Comparison of ENCODE assay signal across 23 cellular contexts in the genomic region with DNA sequence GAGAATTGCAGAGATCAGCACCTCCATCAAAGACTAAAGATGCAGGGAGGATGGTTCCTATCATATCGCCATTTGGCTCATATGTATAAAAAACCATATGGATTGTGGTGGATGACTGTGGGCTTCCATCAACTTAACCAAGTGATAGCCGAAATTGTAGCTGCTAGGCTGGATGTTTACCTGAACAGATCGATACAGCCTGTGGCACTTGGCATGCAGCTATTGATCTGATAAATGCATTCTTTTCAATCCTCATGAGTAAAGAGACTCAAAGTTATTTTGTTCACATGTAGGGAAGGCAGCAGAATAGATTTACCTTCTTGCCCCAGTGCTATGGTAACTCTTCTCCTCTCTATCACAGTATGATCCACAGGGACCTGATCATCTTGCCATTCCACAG. TPM values are rescaled to one million over a fixed set of nuclear protein-coding genes. Genes with fewer than 3 reads are reported as not detected.
DNase-seq lines count a peak whose midpoint lies in the region; ATAC-seq, FAIRE-seq and TF ChIP-seq lines count a peak whose summit lies in the region.
"Had no signal": no experiment of that assay in that cellular context is flagged by ENCODE, and none has a peak within 500 bp of the region (broad histone marks: within the 10 kb centered on the region; RNA-seq: fewer than 3 reads in every experiment).

No MANE protein-coding gene starts in this region.

- POLR2A ChIA-PET in HepG2 (lab: Yijun Ruan, JAX): interaction anchor here (0.8 to 1.4 kb wide), 2 partner anchors 19 to 42 kb away, joined by 4 to 6 read pairs; a partner anchor contains a TSS
- POLR2A ChIA-PET in naive thymus-derived CD4-positive, alpha-beta T cell (lab: Charles Lee): no interaction called here
- POLR2A ChIA-PET in CD8-positive, alpha-beta memory T cell (lab: Charles Lee): no interaction called here

- TF ChIP-seq EP300 in HepG2 (IDR thresholded peaks at IDR 0.05; ENCODE audit: low read depth in 2 of 2, low read length in 2 of 2) (no peak), HepG2 (CRISPR knock-in tag; IDR thresholded peaks at IDR 0.05; ENCODE audit: borderline replicate concordance) (no peak)

- peaks cover 0 to 3% of the 10 kb centered on the region in 2 experiments; a peak in 1 of 5 replicates for H3K27me3 ChIP-seq in HepG2 (ENCODE audit: control insufficient read depth in 1 of 2, insufficient read depth in 2 of 2, low read length in 2 of 2)
- no peaks in the 10 kb centered on the region for H3K27me3 ChIP-seq in naive thymus-derived CD4-positive, alpha-beta T cell (ENCODE audit: control insufficient read depth in 2 of 2, insufficient read depth in 2 of 2, low read length in 2 of 2)
- H3K27me3 ChIP-seq in CD8-positive, alpha-beta memory T cell (ENCODE audit: insufficient read depth, low read length, poor library complexity, severe bottlenecking): no peaks in the 10 kb centered on the region
- H3K27me3 ChIP-seq: BE2C, BLaER1 had no signal

- H3K27ac ChIP-seq in HepG2 (ENCODE audit: extremely low read length, insufficient read depth, low read length): no peak overlapping the region
- no peak overlapping the region for H3K27ac ChIP-seq in naive thymus-derived CD4-positive, alpha-beta T cell (ENCODE audit: low read depth, low read length)
- H3K27ac ChIP-seq in CD8-positive, alpha-beta memory T cell (ENCODE audit: low read depth, low read length): no peak overlapping the region
- H3K27ac ChIP-seq: 22Rv1, A549, BLaER1 had no signal

- H3K4me3 ChIP-seq in HepG2 (replicated peaks in 1 of 3; ENCODE audit: insufficient read depth in 1 of 3, low read depth in 2 of 3, low read length in 3 of 3): no peak overlapping the region
- H3K4me3 ChIP-seq in naive thymus-derived CD4-positive, alpha-beta T cell (ENCODE audit: low read length): no peak overlapping the region
- no peak overlapping the region for H3K4me3 ChIP-seq in CD8-positive, alpha-beta memory T cell (ENCODE audit: low read length)
- H3K4me3 ChIP-seq: A549, BLaER1 had no signal

- peak overlapping the region; percentile 51 for H3K27ac Mint-ChIP-seq in progenitor cell of endocrine pancreas
- no peak overlapping the region for H3K27ac Mint-ChIP-seq in naive thymus-derived CD4-positive, alpha-beta T cell
- no peak overlapping the region for H3K27ac Mint-ChIP-seq in CD8-positive, alpha-beta memory T cell
- H3K27ac Mint-ChIP-seq: CD14-positive monocyte; CD4-positive, alpha-beta memory T cell; CD4-positive, CD25-positive, alpha-beta regulatory T cell had no signal

- TF ChIP-seq CTCF in HepG2 (CRISPR knock-in tag; IDR thresholded peaks at IDR 0.05) (no peak), progenitor cell of endocrine pancreas (IDR thresholded peaks at IDR 0.05; ENCODE audit: unreplicated experiment) (no peak)

- peaks cover 20% of the 10 kb centered on the region for H3K4me1 ChIP-seq in HepG2 (ENCODE audit: insufficient read depth, low read length)
- H3K4me1 ChIP-seq in naive thymus-derived CD4-positive, alpha-beta T cell (ENCODE audit: control insufficient read depth in 2 of 2, insufficient read depth in 2 of 2, low read length in 2 of 2): no peaks in the 10 kb centered on the region
- peaks cover 5% of the 10 kb centered on the region for H3K4me1 ChIP-seq in CD8-positive, alpha-beta memory T cell (ENCODE audit: insufficient read depth, low read length)
- H3K4me1 ChIP-seq: BE2C, BLaER1 had no signal

- peak; percentile 3 for DNase-seq in activated CD8-positive, alpha-beta memory T cell treated with anti-CD3 and anti-CD28 coated beads for 24 hours
- no peak for DNase-seq in activated CD8-positive, alpha-beta memory T cell treated with anti-CD3 and anti-CD28 coated beads, Interleukin-2, amount 50 U/mL, for 48 hours
- DNase-seq in HepG2 (ENCODE audit: low spot score) (no peak), progenitor cell of endocrine pancreas (ENCODE audit: low spot score, unreplicated experiment) (no peak)
- no peak for DNase-seq in naive thymus-derived CD4-positive, alpha-beta T cell
- no peak for DNase-seq in CD8-positive, alpha-beta memory T cell
- DNase-seq: AML-193; BE2C; C1 segment of cervical spinal cord; Caco-2; Calu3; CD4-positive, alpha-beta memory T cell; CD4-positive, CD25-positive, alpha-beta regulatory T cell; DMS79 treated with DMSO at 0.1 percent for 48 hours; GF-D8 had no signal

- no peak overlapping the region for H3K4me2 ChIP-seq in HepG2 (ENCODE audit: low read depth, low read length)
- H3K4me2 ChIP-seq: A549, BLaER1 had no signal

- ATAC-seq in HepG2 (peak; percentile 64), GM18870 (IDR thresholded peaks at IDR 0.05; ENCODE audit: unreplicated experiment) (no peak)
- ATAC-seq in naive thymus-derived CD4-positive, alpha-beta T cell: no peak
- ATAC-seq: A549 had no signal

- no peaks in the 10 kb centered on the region for H3K9me3 Mint-ChIP-seq in progenitor cell of endocrine pancreas (ENCODE audit: low read depth)
- peaks cover 0 to 2% (median 0%) of the 10 kb centered on the region in 11 donors for H3K9me3 Mint-ChIP-seq in naive thymus-derived CD4-positive, alpha-beta T cell
- H3K9me3 Mint-ChIP-seq in CD8-positive, alpha-beta memory T cell: no peaks in the 10 kb centered on the region
- H3K9me3 Mint-ChIP-seq: CD4-positive, alpha-beta memory T cell; CD4-positive, CD25-positive, alpha-beta regulatory T cell had no signal

- TF ChIP-seq RAD21 in HepG2 (CRISPR knock-in tag; IDR thresholded peaks at IDR 0.05): no peak

- CTCF ChIA-PET in HepG2 (lab: Yijun Ruan, JAX; ENCODE audit: low intra/inter-chr PET ratio, low total read pairs): interaction anchor here (4.1 kb wide), 1 partner anchor 123 kb away, joined by 96 read pairs; no protein-coding TSS in a partner anchor
- CTCF ChIA-PET in naive thymus-derived CD4-positive, alpha-beta T cell (lab: Charles Lee): interaction anchor here (1.3 to 5.4 kb wide), 4 partner anchors 20 to 124 kb away, joined by 3 to 57 read pairs (median 6); no protein-coding TSS in a partner anchor
- CTCF ChIA-PET in CD8-positive, alpha-beta memory T cell (lab: Charles Lee): interaction anchor here (0.7 kb wide), 1 partner anchor 124 kb away, joined by 3 read pairs; no protein-coding TSS in a partner anchor

- no peak for FAIRE-seq in HepG2 (lab: Jason Lieb, UNC)
- FAIRE-seq: A549, D721Med, G401.6, GM12891 had no signal

- H3K79me2 ChIP-seq in HepG2 (ENCODE audit: insufficient read depth, low read length): no peaks in the 10 kb centered on the region

- H3K9ac ChIP-seq in HepG2 (ENCODE audit: insufficient read depth, low read depth, low read length): no peak overlapping the region
- H3K9ac ChIP-seq: BLaER1 had no signal

- TF ChIP-seq POLR2A in HepG2 (IDR thresholded peaks at IDR 0.05; ENCODE audit: insufficient read depth in 1 of 2, low read depth in 2 of 2, low read length in 2 of 2): no peak

- H3K27me3 Mint-ChIP-seq in progenitor cell of endocrine pancreas: no peaks in the 10 kb centered on the region
- no peaks in the 10 kb centered on the region for H3K27me3 Mint-ChIP-seq in naive thymus-derived CD4-positive, alpha-beta T cell
- H3K27me3 Mint-ChIP-seq in CD8-positive, alpha-beta memory T cell: no peaks in the 10 kb centered on the region
- H3K27me3 Mint-ChIP-seq: CD4-positive, alpha-beta memory T cell; CD4-positive, CD25-positive, alpha-beta regulatory T cell had no signal

- intact Hi-C loops in HepG2 (cut with micrococcal nuclease; ENCODE audit: unreplicated experiment): no loop called here
- intact Hi-C loops in naive thymus-derived CD4-positive, alpha-beta T cell (cut with micrococcal nuclease): loop anchor here in 1 of 2 donors (10.0 kb wide), 1 partner anchor 282 kb away; no protein-coding TSS in a partner anchor

- no peak overlapping the region for H2AFZ ChIP-seq in HepG2 (ENCODE audit: low read length)

- H3K36me3 Mint-ChIP-seq in progenitor cell of endocrine pancreas (ENCODE audit: insufficient read depth): no peaks in the 10 kb centered on the region
- peaks cover 0 to 4% (median 0%) of the 10 kb centered on the region in 5 donors for H3K36me3 Mint-ChIP-seq in naive thymus-derived CD4-positive, alpha-beta T cell
- H3K36me3 Mint-ChIP-seq in CD8-positive, alpha-beta memory T cell: no peaks in the 10 kb centered on the region
- H3K36me3 Mint-ChIP-seq: CD14-positive monocyte; CD4-positive, alpha-beta memory T cell; CD4-positive, CD25-positive, alpha-beta regulatory T cell had no signal

- BruUV-seq in HepG2 (replicated peaks; lab: Mats Ljungman, UMichigan): no TSS peak

- no peaks in the 10 kb centered on the region for H3K9me3 ChIP-seq in HepG2 (ENCODE audit: low read length)
- H3K9me3 ChIP-seq in naive thymus-derived CD4-positive, alpha-beta T cell (ENCODE audit: control insufficient read depth in 2 of 3, low read length in 3 of 3): no peaks in the 10 kb centered on the region
- H3K9me3 ChIP-seq in CD8-positive, alpha-beta memory T cell (ENCODE audit: low read length): no peaks in the 10 kb centered on the region
- H3K9me3 ChIP-seq: A549, BE2C, BLaER1, Caco-2 had no signal

- peaks cover 16% of the 10 kb centered on the region for H3K4me1 Mint-ChIP-seq in progenitor cell of endocrine pancreas (ENCODE audit: low read depth)
- H3K4me1 Mint-ChIP-seq in naive thymus-derived CD4-positive, alpha-beta T cell: peaks cover 4 to 8% (median 5%) of the 10 kb centered on the region in 7 donors
- peaks cover 4 to 6% (median 5%) of the 10 kb centered on the region in 3 donors for H3K4me1 Mint-ChIP-seq in CD8-positive, alpha-beta memory T cell

- no peaks in the 10 kb centered on the region for H3K36me3 ChIP-seq in HepG2 (replicated peaks in 1 of 2; ENCODE audit: control insufficient read depth in 1 of 2, insufficient read depth in 2 of 2, low read length in 2 of 2)
- no peaks in the 10 kb centered on the region for H3K36me3 ChIP-seq in naive thymus-derived CD4-positive, alpha-beta T cell (ENCODE audit: control insufficient read depth in 2 of 3, insufficient read depth in 3 of 3, low read length in 3 of 3)
- no peaks in the 10 kb centered on the region for H3K36me3 ChIP-seq in CD8-positive, alpha-beta memory T cell (ENCODE audit: insufficient read depth, low read length)
- H3K36me3 ChIP-seq: BE2C, BLaER1 had no signal

- in situ Hi-C loops in HepG2 (cut with HindIII; ENCODE audit: extremely low pct_ligation_motif_present, low pct_unique_long_range_greater_than_20kb): loop anchor here (5.0 kb wide), 1 partner anchor 119 kb away; a partner anchor contains a TSS

- H3K4me3 Mint-ChIP-seq in progenitor cell of endocrine pancreas (ENCODE audit: low read depth): no peak overlapping the region
- H3K4me3 Mint-ChIP-seq in naive thymus-derived CD4-positive, alpha-beta T cell: no peak overlapping the region
- H3K4me3 Mint-ChIP-seq in CD8-positive, alpha-beta memory T cell: no peak overlapping the region
- H3K4me3 Mint-ChIP-seq: CD14-positive monocyte; CD4-positive, alpha-beta memory T cell; CD4-positive, CD25-positive, alpha-beta regulatory T cell had no signal

- WGBS in HepG2 (ENCODE audit: low lambda C conversion rate): 10% methylated on average over 3 of the region's 3 CpGs

- no peaks in the 10 kb centered on the region for H4K20me1 ChIP-seq in HepG2 (ENCODE audit: insufficient read depth, low read length)
- H4K20me1 ChIP-seq: BLaER1 had no signal

RNA-seq across cellular contexts. Expression of a gene that starts 18.5 kb away (rescaled TPM):
- total RNA-seq in HepG2 (2016; rRNA removed; fragmentation: Illumina TruSeq; extraction: Trizol) (22.8 and 23.9 TPM in 2 replicates), progenitor cell of endocrine pancreas (37.0 and 38.4 TPM in 2 replicates)
- 27.4 and 35.9 TPM in 2 replicates for total RNA-seq in HepG2 (2016; cell fraction: cytosol; rRNA removed; fragmentation: Illumina TruSeq; extraction: Trizol; ENCODE audit: low read depth)
- 21.3 and 24.7 TPM in 2 replicates for total RNA-seq in HepG2 (2016; cell fraction: insoluble cytoplasmic fraction; rRNA removed; fragmentation: Illumina TruSeq; extraction: Trizol)
- 27.3 and 31.8 TPM in 2 replicates for total RNA-seq in HepG2 (2016; cell fraction: membrane; rRNA removed; fragmentation: Illumina TruSeq; extraction: Trizol)
- 13.0 and 14.1 TPM in 2 replicates for total RNA-seq in HepG2 (2016; cell fraction: nucleus; rRNA removed; fragmentation: Illumina TruSeq; extraction: Trizol)
- polyA plus RNA-seq in HepG2 (2011; rRNA removed): 19.0 and 22.7 TPM in 2 replicates
- 20.8 and 43.9 TPM in 2 replicates for polyA plus RNA-seq in HepG2 (2011; cell fraction: cytosol; rRNA removed)
- polyA plus RNA-seq in HepG2 (2011; cell fraction: nucleus; rRNA removed): 36.4 and 41.5 TPM in 2 replicates
- polyA plus RNA-seq in HepG2 (2012): 27.5 and 32.7 TPM in 2 replicates
- polyA plus RNA-seq in HepG2 (2016; cell fraction: cytosol; fragmentation: Illumina TruSeq; extraction: Trizol; ENCODE audit: low read depth): 44.4 and 53.5 TPM in 2 replicates
- 36.8 and 37.7 TPM in 2 replicates for polyA plus RNA-seq in HepG2 (2016; cell fraction: insoluble cytoplasmic fraction; fragmentation: Illumina TruSeq; extraction: Trizol; ENCODE audit: low read depth)
- polyA plus RNA-seq in HepG2 (2016; cell fraction: membrane; fragmentation: Illumina TruSeq; extraction: Trizol; ENCODE audit: low read depth): 42.6 and 49.8 TPM in 2 replicates
- 30.3 TPM in 2 replicates for polyA plus RNA-seq in HepG2 (2016; cell fraction: nucleus; fragmentation: Illumina TruSeq; extraction: Trizol; ENCODE audit: insufficient read depth, low read depth)
- polyA minus RNA-seq in HepG2 (2011; rRNA and poly(A)+ RNA removed; ENCODE audit: low replicate concordance): 8.7 and 43.9 TPM in 2 replicates
- polyA minus RNA-seq in HepG2 (2011; cell fraction: cytosol; rRNA and poly(A)+ RNA removed): 12.2 and 12.4 TPM in 2 replicates
- 10.4 and 12.4 TPM in 2 replicates for polyA minus RNA-seq in HepG2 (2011; cell fraction: nucleus; rRNA and poly(A)+ RNA removed)
- total RNA-seq in naive thymus-derived CD4-positive, alpha-beta T cell: 10 to 100 TPM; 17.4 to 31.9 (median 21.1) TPM
- polyA plus RNA-seq in naive thymus-derived CD4-positive, alpha-beta T cell: 10 to 100 TPM; 35.3 to 67.3 TPM
- 10 to 100 TPM; 33.1 to 36.6 TPM for total RNA-seq in CD8-positive, alpha-beta memory T cell
- 41.8 TPM for polyA plus RNA-seq in CD8-positive, alpha-beta memory T cell

RNA-seq across cellular contexts. Expression of a gene that starts 42.8 kb away (rescaled TPM):
- total RNA-seq in HepG2 (2016; rRNA removed; fragmentation: Illumina TruSeq; extraction: Trizol) (60.1 and 85.9 TPM in 2 replicates), progenitor cell of endocrine pancreas (56.0 and 62.0 TPM in 2 replicates)
- 12.7 and 13.6 TPM in 2 replicates for total RNA-seq in HepG2 (2016; cell fraction: cytosol; rRNA removed; fragmentation: Illumina TruSeq; extraction: Trizol; ENCODE audit: low read depth)
- 58.0 and 89.3 TPM in 2 replicates for total RNA-seq in HepG2 (2016; cell fraction: insoluble cytoplasmic fraction; rRNA removed; fragmentation: Illumina TruSeq; extraction: Trizol)
- 41.9 and 44.0 TPM in 2 replicates for total RNA-seq in HepG2 (2016; cell fraction: membrane; rRNA removed; fragmentation: Illumina TruSeq; extraction: Trizol)
- total RNA-seq in HepG2 (2016; cell fraction: nucleus; rRNA removed; fragmentation: Illumina TruSeq; extraction: Trizol): 130 and 144 TPM in 2 replicates
- polyA plus RNA-seq in HepG2 (2011; rRNA removed): 54.0 and 70.6 TPM in 2 replicates
- polyA plus RNA-seq in HepG2 (2011; cell fraction: cytosol; rRNA removed): 47.5 and 83.7 TPM in 2 replicates
- 80.6 and 124 TPM in 2 replicates for polyA plus RNA-seq in HepG2 (2011; cell fraction: nucleus; rRNA removed)
- 121 and 142 TPM in 2 replicates for polyA plus RNA-seq in HepG2 (2012)
- polyA plus RNA-seq in HepG2 (2016; cell fraction: cytosol; fragmentation: Illumina TruSeq; extraction: Trizol; ENCODE audit: low read depth): 7.3 and 8.2 TPM in 2 replicates
- 42.8 and 44.4 TPM in 2 replicates for polyA plus RNA-seq in HepG2 (2016; cell fraction: insoluble cytoplasmic fraction; fragmentation: Illumina TruSeq; extraction: Trizol; ENCODE audit: low read depth)
- 21.0 and 21.5 TPM in 2 replicates for polyA plus RNA-seq in HepG2 (2016; cell fraction: membrane; fragmentation: Illumina TruSeq; extraction: Trizol; ENCODE audit: low read depth)
- polyA plus RNA-seq in HepG2 (2016; cell fraction: nucleus; fragmentation: Illumina TruSeq; extraction: Trizol; ENCODE audit: insufficient read depth, low read depth): 155 and 157 TPM in 2 replicates
- polyA minus RNA-seq in HepG2 (2011; rRNA and poly(A)+ RNA removed; ENCODE audit: low replicate concordance): 36.0 and 75.9 TPM in 2 replicates
- polyA minus RNA-seq in HepG2 (2011; cell fraction: cytosol; rRNA and poly(A)+ RNA removed): 63.7 and 90.7 TPM in 2 replicates
- polyA minus RNA-seq in HepG2 (2011; cell fraction: nucleus; rRNA and poly(A)+ RNA removed): 154 and 209 TPM in 2 replicates
- 100 to 1,000 TPM in 3 of 5 experiments, 10 to 100 TPM in 2; 94.4 to 164 (median 120) TPM for total RNA-seq in naive thymus-derived CD4-positive, alpha-beta T cell
- polyA plus RNA-seq in naive thymus-derived CD4-positive, alpha-beta T cell: 10 to 100 TPM; 32.8 to 39.3 TPM
- total RNA-seq in CD8-positive, alpha-beta memory T cell: 100 to 1,000 TPM; 102 to 105 TPM
- 68.0 TPM for polyA plus RNA-seq in CD8-positive, alpha-beta memory T cell
